Comparison of ENCODE assay signal across 21 cellular contexts in genomic region chr2:25684577-25684976, GRCh38.
"Had no signal": no experiment of that assay in that cellular context is flagged by ENCODE, and none has a peak within 500 bp of the region (broad histone marks: within the 10 kb centered on the region; RNA-seq: fewer than 3 reads in every experiment).

No MANE protein-coding gene starts in this region.

- H3K4me1 Mint-ChIP-seq: activated T-helper 17 cell treated with anti-CD3 and anti-CD28 coated beads, Interleukin-2, amount 50 U/mL, for 72 hours had no signal

- DNase-seq: activated CD4-positive, alpha-beta T cell treated with anti-CD3 and anti-CD28 coated beads, Interleukin-2, amount 50 U/mL, for 1 hour; activated CD4-positive, CD25-positive, alpha-beta regulatory T cell; activated naive CD4-positive, alpha-beta T cell treated with anti-CD3 and anti-CD28 coated beads for 36 hours; activated T-cell treated with anti-CD3 and anti-CD28 coated beads for 4 hours; body of pancreas; colonic mucosa; heart right ventricle; mesenchymal stem cell; mucosa of descending colon; naive B cell; right cardiac atrium; T-helper 1 cell; T-helper 9 cell; testis; upper lobe of left lung had no signal

- H3K9me3 Mint-ChIP-seq: activated naive CD4-positive, alpha-beta T cell treated with anti-CD3 and anti-CD28 coated beads for 36 hours; activated T-helper 17 cell treated with anti-CD3 and anti-CD28 coated beads, Interleukin-2, amount 50 U/mL, for 72 hours; naive B cell; neural progenitor cell; stimulated activated memory B cell treated with anti-CD40 and anti-IgM and Interleukin-4, amounts not matched to agents 10 μg/mL and 1 μg/mL and 100 μg/mL, for 72 hours had no signal

- H3K27ac Mint-ChIP-seq: activated naive CD4-positive, alpha-beta T cell treated with anti-CD3 and anti-CD28 coated beads for 36 hours; activated T-helper 17 cell treated with anti-CD3 and anti-CD28 coated beads, Interleukin-2, amount 50 U/mL, for 72 hours; neural progenitor cell; progenitor cell of endocrine pancreas; stimulated activated memory B cell treated with anti-CD40 and anti-IgM and Interleukin-4, amounts not matched to agents 10 μg/mL and 1 μg/mL and 100 μg/mL, for 72 hours had no signal

- H3K4me3 Mint-ChIP-seq: activated naive CD4-positive, alpha-beta T cell treated with anti-CD3 and anti-CD28 coated beads for 36 hours; activated T-helper 17 cell treated with anti-CD3 and anti-CD28 coated beads, Interleukin-2, amount 50 U/mL, for 72 hours; naive B cell; neural progenitor cell; stimulated activated memory B cell treated with anti-CD40 and anti-IgM and Interleukin-4, amounts not matched to agents 10 μg/mL and 1 μg/mL and 100 μg/mL, for 72 hours had no signal

- H3K36me3 Mint-ChIP-seq: naive B cell; neural progenitor cell; stimulated activated memory B cell treated with anti-CD40 and anti-IgM and Interleukin-4, amounts not matched to agents 10 μg/mL and 1 μg/mL and 100 μg/mL, for 72 hours had no signal

- ATAC-seq: activated T-helper 17 cell treated with anti-CD3 and anti-CD28 coated beads, Interleukin-2, amount 50 U/mL, for 72 hours; body of pancreas; esophagus mucosa; gastroesophageal sphincter; heart right ventricle; mucosa of descending colon; right cardiac atrium; stimulated activated memory B cell treated with anti-CD40 and anti-IgM and Interleukin-4, amounts not matched to agents 10 μg/mL and 1 μg/mL and 100 μg/mL, for 72 hours had no signal

- H3K27me3 Mint-ChIP-seq: activated T-helper 17 cell treated with anti-CD3 and anti-CD28 coated beads, Interleukin-2, amount 50 U/mL, for 72 hours; stimulated activated memory B cell treated with anti-CD40 and anti-IgM and Interleukin-4, amounts not matched to agents 10 μg/mL and 1 μg/mL and 100 μg/mL, for 72 hours had no signal
